1 cellular context compared by ENCODE assay signal in the genomic region with DNA sequence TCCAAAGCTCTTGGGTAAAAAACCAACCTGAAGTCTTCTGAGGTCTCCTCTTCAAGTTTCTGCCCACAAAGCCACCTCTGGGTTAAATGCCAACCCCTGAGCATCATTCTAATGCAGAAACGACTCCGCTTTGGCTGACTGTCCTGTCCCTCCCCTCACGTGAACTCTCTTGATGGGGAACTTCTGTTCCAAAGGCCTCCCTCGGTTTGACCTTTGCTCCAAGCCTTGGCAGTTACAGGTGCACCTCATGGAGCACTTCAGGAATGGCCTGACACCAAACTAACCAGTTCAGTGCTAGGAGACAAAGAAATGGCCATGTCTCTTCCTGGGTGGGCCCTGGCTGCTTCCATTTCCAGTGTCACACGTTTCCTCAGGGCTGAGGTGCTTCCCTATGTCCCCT.
TF ChIP-seq lines count a peak whose summit lies in the region.

No MANE protein-coding gene starts in this region.

TF ChIP-seq in WTC11, 78 proteins besides CTCF, POLR2A, EP300 and RAD21:
- no peak for TF ChIP-seq KAT7 (CRISPR knock-in tag; IDR thresholded peaks at IDR 0.05; ENCODE audit: borderline replicate concordance)
- TF ChIP-seq TCF7 (CRISPR knock-in tag; IDR thresholded peaks at IDR 0.05; ENCODE audit: low read depth): no peak
- no peak for TF ChIP-seq RELA (CRISPR knock-in tag; IDR thresholded peaks at IDR 0.05; ENCODE audit: borderline replicate concordance)
- TF ChIP-seq CREB1 (CRISPR knock-in tag; IDR thresholded peaks at IDR 0.05): no peak
- TF ChIP-seq, protein P1, sequence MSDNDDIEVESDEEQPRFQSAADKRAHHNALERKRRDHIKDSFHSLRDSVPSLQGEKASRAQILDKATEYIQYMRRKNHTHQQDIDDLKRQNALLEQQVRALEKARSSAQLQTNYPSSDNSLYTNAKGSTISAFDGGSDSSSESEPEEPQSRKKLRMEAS (CRISPR knock-in tag; IDR thresholded peaks at IDR 0.05): no peak
- no peak for TF ChIP-seq ZBTB43 (CRISPR knock-in tag; IDR thresholded peaks at IDR 0.05)
- TF ChIP-seq OVOL2 (CRISPR knock-in tag; IDR thresholded peaks at IDR 0.05; ENCODE audit: borderline replicate concordance): no peak
- TF ChIP-seq TEAD1 (CRISPR knock-in tag; IDR thresholded peaks at IDR 0.05): no peak
- TF ChIP-seq E2F4 (CRISPR knock-in tag; IDR thresholded peaks at IDR 0.05; ENCODE audit: borderline replicate concordance, low read depth): no peak
